Comparison of ENCODE assay signal across 1 cellular context in genomic region chr1:21827141-21827679, GRCh38.
TF ChIP-seq lines count a peak whose summit lies in the region.

No MANE protein-coding gene starts in this region.

TF ChIP-seq in IMR-90, 13 proteins besides CTCF, POLR2A, EP300 and RAD21:
- TF ChIP-seq USF2 (IDR thresholded peaks at IDR 0.05; ENCODE audit: low read depth, low read length) (no peak), CEBPB (IDR thresholded peaks at IDR 0.05; ENCODE audit: low read depth, low read length) (no peak), SMC3 (IDR thresholded peaks at IDR 0.05; ENCODE audit: low read depth, low read length) (no peak), MXI1 (IDR thresholded peaks at IDR 0.05; ENCODE audit: borderline replicate concordance, low read depth, low read length) (no peak), MAFK (IDR thresholded peaks at IDR 0.05; ENCODE audit: low read depth, low read length) (no peak), NFE2L2 (IDR thresholded peaks at IDR 0.05; ENCODE audit: low read depth, low read length) (no peak), RFX5 (IDR thresholded peaks at IDR 0.05; ENCODE audit: low read depth, low read length) (no peak), BHLHE40 (IDR thresholded peaks at IDR 0.05; ENCODE audit: low read depth, low read length) (no peak), FOS (IDR thresholded peaks at IDR 0.05; ENCODE audit: low read depth, low read length) (no peak), MAZ (IDR thresholded peaks at IDR 0.05; ENCODE audit: borderline replicate concordance, low read depth, low read length) (no peak), RCOR1 (IDR thresholded peaks at IDR 0.05; ENCODE audit: insufficient replicate concordance, low read length) (no peak)
